In genomic region chr11:34167961-34168360, GRCh38 we compare ENCODE assay signal across 22 cellular contexts.
"Had no signal": no experiment of that assay in that cellular context is flagged by ENCODE, and none has a peak within 500 bp of the region (broad histone marks: within the 10 kb centered on the region; RNA-seq: fewer than 3 reads in every experiment).

No MANE protein-coding gene starts in this region.

- H3K4me1 ChIP-seq: foreskin keratinocyte, parathyroid adenoma, spleen, stomach had no signal

- FAIRE-seq: colon, urothelium cell line had no signal

- H3K4me3 ChIP-seq: esophagus squamous epithelium, mucosa of descending colon, psoas muscle, spleen, stomach, thoracic aorta had no signal

- ATAC-seq: effector memory CD8-positive, alpha-beta T cell; foreskin keratinocyte; left colon; mucosa of descending colon; natural killer cell; sciatic nerve had no signal

- H3K9ac ChIP-seq: parathyroid adenoma had no signal

- H3K79me2 ChIP-seq: parathyroid adenoma had no signal

- H3K36me3 ChIP-seq: esophagus squamous epithelium had no signal

- H3K27me3 ChIP-seq: stomach had no signal

- DNase-seq: effector memory CD8-positive, alpha-beta T cell; esophagus squamous epithelium; foreskin keratinocyte; left colon; mammary epithelial cell; mucosa of descending colon; natural killer cell; occipital lobe; retina; spleen; stimulated activated CD4-positive, alpha-beta T cell treated with anti-CD3 and anti-CD28 coated beads, Interleukin-15, amount 100 ng/mL, for 24 hours; stimulated activated CD4-positive, alpha-beta T cell treated with anti-CD3 and anti-CD28 coated beads, Interleukin-1b, Interleukin-23, amount 100 ng/mL, for 48 hours; stimulated activated CD4-positive, alpha-beta T cell treated with anti-CD3 and anti-CD28 coated beads, Interleukin-4, amount 100 ng/mL, for 24 hours; stimulated activated naive CD4-positive, alpha-beta T cell; stomach; trophoblast cell had no signal

- H3K9me3 ChIP-seq: esophagus squamous epithelium, mucosa of descending colon, psoas muscle, spleen, stomach, thoracic aorta had no signal

- H2AFZ ChIP-seq: parathyroid adenoma had no signal

- H3K27ac ChIP-seq: esophagus squamous epithelium, foreskin keratinocyte, parathyroid adenoma, spleen, stomach, thoracic aorta had no signal
